ENCODE assay signal across 11 cellular contexts in the genomic region with DNA sequence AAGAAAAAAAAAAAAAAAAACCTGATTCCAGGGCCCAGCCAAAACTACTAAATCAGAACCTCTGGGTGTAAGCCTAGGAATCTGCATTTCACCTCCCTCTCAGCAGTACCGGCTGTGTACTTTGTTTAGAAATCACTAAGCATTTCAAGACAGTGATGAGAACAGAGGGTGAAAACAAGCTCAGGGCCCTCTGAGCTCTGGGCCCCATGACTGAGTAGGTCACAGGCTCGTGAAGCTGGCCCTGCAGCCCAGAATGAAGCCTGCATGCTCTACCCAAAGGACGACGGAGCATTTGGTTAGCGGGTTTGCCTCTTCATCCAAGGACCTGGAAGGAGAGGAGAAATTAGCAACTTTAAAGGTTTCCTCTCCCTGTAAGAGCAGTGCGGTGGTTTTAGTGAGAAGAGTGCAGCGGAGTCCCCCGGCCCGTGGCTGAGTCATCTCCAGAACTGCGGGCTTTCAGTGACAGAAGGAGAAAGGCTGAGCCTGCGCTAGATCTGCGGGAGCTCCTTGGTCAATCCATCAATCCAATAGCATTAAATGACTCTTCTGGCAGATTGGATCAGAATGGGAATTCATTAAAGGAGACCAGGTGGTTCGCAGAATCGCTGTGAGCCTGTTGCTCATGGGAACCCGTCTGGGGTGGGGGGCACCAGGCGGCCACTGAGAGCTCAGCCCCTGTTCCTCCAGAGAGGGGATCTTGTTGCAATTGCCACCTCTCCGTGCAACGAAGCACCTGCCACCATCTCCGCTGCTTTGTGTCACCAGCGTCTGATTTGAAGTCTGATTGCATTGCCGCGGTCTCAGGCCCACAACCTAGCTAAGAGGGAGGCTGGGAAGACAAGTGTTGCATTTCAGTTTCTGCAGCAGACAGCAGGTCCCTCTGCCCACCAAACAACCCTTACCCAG. TPM values are rescaled to one million over a fixed set of nuclear protein-coding genes. Genes with fewer than 3 reads are reported as not detected.
DNase-seq lines count a peak whose midpoint lies in the region; ATAC-seq and TF ChIP-seq lines count a peak whose summit lies in the region.
"Had no signal": no experiment of that assay in that cellular context is flagged by ENCODE, and none has a peak within 500 bp of the region (broad histone marks: within the 10 kb centered on the region; RNA-seq: fewer than 3 reads in every experiment).

No MANE protein-coding gene starts in this region.

- 79 to 84% methylated on average over 13 to 18 of the region's 22 CpGs for WGBS in mesodermal cell (ENCODE audit: insufficient coverage in 2 of 2), 2 experiments
- WGBS in ovary, 3 donors, result 76 to 83% (median 79%) methylated on average over 22 of the region's 22 CpGs

- ATAC-seq in GM21526 (IDR thresholded peaks at IDR 0.05; ENCODE audit: low FRiP score, unreplicated experiment), result peak; percentile 73
- ATAC-seq in HG03039 (IDR thresholded peaks at IDR 0.05; ENCODE audit: unreplicated experiment), result no peak
- ATAC-seq: naive thymus-derived CD8-positive, alpha-beta T cell had no signal

- H3K4me1 ChIP-seq in mesodermal cell (ENCODE audit: control insufficient read depth, insufficient read depth, low read length, poor library complexity, severe bottlenecking), result peaks cover 3% of the 10 kb centered on the region
- no peaks in the 10 kb centered on the region for H3K4me1 ChIP-seq in ovary (ENCODE audit: insufficient read depth)
- no peaks in the 10 kb centered on the region for H3K4me1 ChIP-seq in colonic mucosa
- H3K4me1 ChIP-seq: HAP-1 had no signal

- no peak for TF ChIP-seq EP300 in ovary (IDR thresholded peaks at IDR 0.05)

- H3K9me3 ChIP-seq in mesodermal cell (ENCODE audit: control insufficient read depth, low read length) (no peaks in the 10 kb centered on the region), ovary (no peaks in the 10 kb centered on the region), colonic mucosa (no peaks in the 10 kb centered on the region)
- H3K9me3 ChIP-seq: HAP-1 had no signal

- no peaks in the 10 kb centered on the region for H3K36me3 ChIP-seq in mesodermal cell (ENCODE audit: control insufficient read depth, insufficient read depth, low read length)
- no peaks in the 10 kb centered on the region for H3K36me3 ChIP-seq in ovary
- H3K36me3 ChIP-seq in colonic mucosa, result no peaks in the 10 kb centered on the region
- H3K36me3 ChIP-seq: HAP-1 had no signal

- H3K9ac ChIP-seq in colonic mucosa (ENCODE audit: low read depth in 2 of 2, low read length in 2 of 2), result no peak overlapping the region

- H3K27me3 ChIP-seq in ovary (no peaks in the 10 kb centered on the region), colonic mucosa (no peaks in the 10 kb centered on the region)

- peak overlapping the region; percentile 29 for H3K27ac ChIP-seq in mesodermal cell (ENCODE audit: low read depth, low read length, severe bottlenecking)
- no peak overlapping the region for H3K27ac ChIP-seq in ovary
- H3K27ac ChIP-seq in colonic mucosa, result no peak overlapping the region

- DNase-seq in GM10266 (ENCODE audit: extremely low spot score), result peak; percentile 65
- peak; percentile 67 to 79 for DNase-seq in activated CD4-positive, alpha-beta T cell treated with anti-CD3 and anti-CD28 coated beads, Interleukin-2, amount 50 U/mL, for 48 hours
- DNase-seq in ovary, result no peak
- no peak for DNase-seq in colonic mucosa
- DNase-seq in NK-92 (lab: John Stamatoyannopoulos, UW; ENCODE audit: unreplicated experiment), result no peak
- DNase-seq: naive thymus-derived CD8-positive, alpha-beta T cell; SHP77 treated with DMSO at 0.1 percent for 48 hours had no signal

- TF ChIP-seq CTCF in GM10266 (IDR thresholded peaks at IDR 0.05; ENCODE audit: control insufficient read depth, insufficient read depth, low read depth, missing control alignments) (no peak), ovary (IDR thresholded peaks at IDR 0.05) (no peak), colonic mucosa (IDR thresholded peaks at IDR 0.05) (no peak)

- H3K4me3 ChIP-seq in mesodermal cell (ENCODE audit: extremely low read depth, insufficient read depth, low read length, poor library complexity, severe bottlenecking) (no peak overlapping the region), ovary (no peak overlapping the region), colonic mucosa (no peak overlapping the region)
- H3K4me3 ChIP-seq: HAP-1 had no signal

- intact Hi-C loops in ovary (cut with DNase I), result no loop called here
- intact Hi-C loops in colonic mucosa (cut with DNase I), result no loop called here

- no peak for TF ChIP-seq POLR2A in ovary (IDR thresholded peaks at IDR 0.05)

RNA-seq across cellular contexts. Expression of gene IL31, which starts 7.3 kb away (rescaled TPM):
- polyA plus RNA-seq in mesodermal cell (2013, experiment 1 of 2), result not detected
- polyA plus RNA-seq in mesodermal cell (2013, experiment 2 of 2), result not detected
- total RNA-seq in ovary, result not detected
- polyA plus RNA-seq in ovary, result not detected
- total RNA-seq in colonic mucosa, result not detected
- total RNA-seq: naive thymus-derived CD8-positive, alpha-beta T cell had no signal
- polyA plus RNA-seq: naive thymus-derived CD8-positive, alpha-beta T cell had no signal

RNA-seq across cellular contexts. Expression of gene LRRC43, which starts 16.2 kb away (rescaled TPM):
- polyA plus RNA-seq in mesodermal cell (2013, experiment 1 of 2), result 0.66 TPM
- 1.2 TPM for polyA plus RNA-seq in mesodermal cell (2013, experiment 2 of 2)
- total RNA-seq in ovary (10 to 100 TPM in 1 of 7 donors, 1 to 10 TPM in 4, under 1 TPM in 1, not detected in 1; 0.50 to 12.9 (median 1.3) TPM), colonic mucosa (under 1 TPM; 0.53 to 0.57 TPM)
- polyA plus RNA-seq in ovary, result under 1 TPM; 0.47 to 0.56 TPM
- polyA plus RNA-seq: naive thymus-derived CD8-positive, alpha-beta T cell had no signal

RNA-seq across cellular contexts. Expression of gene B3GNT4, which starts 36.8 kb away (rescaled TPM):
- polyA plus RNA-seq in mesodermal cell (2013, experiment 1 of 2), result 0.29 TPM
- 0.30 TPM for polyA plus RNA-seq in mesodermal cell (2013, experiment 2 of 2)
- total RNA-seq in ovary, result under 1 TPM in 1 of 7 donors, not detected in 6; 0.15 TPM
- polyA plus RNA-seq in ovary, result under 1 TPM in 1 of 2 donors, not detected in 1; 0.42 TPM
- 1 to 10 TPM in 1 of 2 donors, under 1 TPM in 1; 0.69 to 1.7 TPM for total RNA-seq in colonic mucosa
- total RNA-seq: naive thymus-derived CD8-positive, alpha-beta T cell had no signal

RNA-seq across cellular contexts. Expression of gene DIABLO, which starts 59.2 kb away (rescaled TPM):
- polyA plus RNA-seq in mesodermal cell (2013, experiment 1 of 2), result 70.3 TPM
- polyA plus RNA-seq in mesodermal cell (2013, experiment 2 of 2), result 61.7 TPM
- total RNA-seq in ovary, result 10 to 100 TPM; 35.9 to 61.1 (median 40.2) TPM
- polyA plus RNA-seq in ovary, result 10 to 100 TPM; 41.1 to 92.1 TPM
- 10 to 100 TPM; 56.6 to 63.1 TPM for total RNA-seq in colonic mucosa

Comparison
In these comparisons a context has a peak if more than half of its experiments do, and no peak if none do; other contexts are left out.
1. DNase-seq: peak in GM10266 (single experiment) and activated CD4-positive, alpha-beta T cell treated with anti-CD3 and anti-CD28 coated beads, Interleukin-2, amount 50 U/mL, for 48 hours (2 of 2); none in ovary (0 of 5), colonic mucosa (single experiment) and NK-92 (single experiment).